Comparison of ENCODE assay signal across 8 cellular contexts in the genomic region with DNA sequence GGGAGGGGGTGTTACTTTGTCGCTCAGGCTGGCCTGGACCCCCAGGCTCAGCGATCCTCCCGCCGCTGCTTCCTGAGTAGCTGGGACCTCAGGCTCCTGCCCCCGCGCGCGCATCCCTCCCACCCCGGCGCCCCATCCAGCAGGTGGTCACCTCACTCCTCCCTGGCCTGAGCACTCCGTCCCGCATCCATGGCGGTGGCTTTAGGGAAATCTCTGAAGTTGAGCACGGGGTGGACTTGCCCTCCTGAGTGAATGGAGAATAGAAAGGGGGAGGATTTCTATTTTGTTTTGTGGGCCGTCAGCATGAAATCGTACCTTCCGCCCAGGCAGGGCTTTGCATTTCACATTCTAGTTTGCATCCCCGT. TPM values are rescaled to one million over a fixed set of nuclear protein-coding genes. Genes with fewer than 3 reads are reported as not detected.
A peak's percentile ranks its signal among the peaks of the same experiment; 100 is the strongest.
DNase-seq lines count a peak whose midpoint lies in the region; ATAC-seq and TF ChIP-seq lines count a peak whose summit lies in the region.

No MANE protein-coding gene starts in this region.

- peaks cover 2% of the 10 kb centered on the region for H3K9me3 ChIP-seq in effector memory CD4-positive, alpha-beta T cell (ENCODE audit: control insufficient read depth, low read length)

- peak overlapping the region; percentile 66 for H3K4me3 ChIP-seq in effector memory CD4-positive, alpha-beta T cell (ENCODE audit: insufficient read depth, low read depth, low read length, poor library complexity, severe bottlenecking)

- peak overlapping the region; percentile 60 for H3K27ac ChIP-seq in effector memory CD4-positive, alpha-beta T cell (ENCODE audit: insufficient read depth, low read length, poor library complexity, severe bottlenecking)

- peak; percentile 23 to 34 for ATAC-seq in naive B cell (ENCODE audit: low read depth in 2 of 2)

- H3K36me3 ChIP-seq in effector memory CD4-positive, alpha-beta T cell (ENCODE audit: control insufficient read depth, insufficient read depth, low read length) = no peaks in the 10 kb centered on the region

- TF ChIP-seq CTCF in GM10266 (IDR thresholded peaks at IDR 0.05; ENCODE audit: control insufficient read depth, insufficient read depth, low read depth, missing control alignments) = no peak

- H3K4me3 Mint-ChIP-seq in activated naive CD4-positive, alpha-beta T cell treated with anti-CD3 and anti-CD28 coated beads for 36 hours = peak overlapping the region; percentile 88
- H3K4me3 Mint-ChIP-seq in naive B cell = peak overlapping the region; percentile 89 to 98 (median 96)

- H3K4me1 Mint-ChIP-seq in activated naive CD4-positive, alpha-beta T cell treated with anti-CD3 and anti-CD28 coated beads for 36 hours (ENCODE audit: low read depth) = peaks cover 20% of the 10 kb centered on the region
- peaks cover 21 to 41% (median 39%) of the 10 kb centered on the region in 3 donors for H3K4me1 Mint-ChIP-seq in naive B cell

- no peak for DNase-seq in activated naive CD4-positive, alpha-beta T cell treated with anti-CD3 and anti-CD28 coated beads for 36 hours
- DNase-seq in activated naive CD4-positive, alpha-beta T cell (lab: John Stamatoyannopoulos, UW) = no peak
- peak; percentile 58 for DNase-seq in NCI-H146 treated with DMSO at 0.1 percent for 48 hours (lab: John Stamatoyannopoulos, UW; ENCODE audit: unreplicated experiment)
- DNase-seq in effector memory CD4-positive, alpha-beta T cell = peak in 1 of 3 donors; percentile 0
- no peak for DNase-seq in naive B cell
- DNase-seq in DMS79 treated with DMSO at 0.1 percent for 48 hours (lab: John Stamatoyannopoulos, UW) = no peak
- DNase-seq in NCI-H2107 treated with DMSO at 0.1 percent for 48 hours (lab: John Stamatoyannopoulos, UW; ENCODE audit: unreplicated experiment) = no peak
- no peak for DNase-seq in GM10266 (ENCODE audit: extremely low spot score)

- peaks cover 22% of the 10 kb centered on the region for H3K27me3 Mint-ChIP-seq in activated naive CD4-positive, alpha-beta T cell treated with anti-CD3 and anti-CD28 coated beads for 36 hours (ENCODE audit: low read depth)
- peaks cover 9 to 31% (median 17%) of the 10 kb centered on the region in 3 donors for H3K27me3 Mint-ChIP-seq in naive B cell

- peaks cover 22% of the 10 kb centered on the region for H3K9me3 Mint-ChIP-seq in activated naive CD4-positive, alpha-beta T cell treated with anti-CD3 and anti-CD28 coated beads for 36 hours
- H3K9me3 Mint-ChIP-seq in naive B cell = peaks cover 9 to 25% (median 13%) of the 10 kb centered on the region in 7 donors

- intact Hi-C loops in activated naive CD4-positive, alpha-beta T cell treated with anti-CD3 and anti-CD28 coated beads for 36 hours (cut with micrococcal nuclease) = loop anchor here (1.0 to 5.0 kb wide), 5 partner anchors 36 to 364 kb away; partner anchors contain the start of genes ZNF160, ZNF331, ZNF761 and ZNF765

- no peak overlapping the region for H3K27ac Mint-ChIP-seq in activated naive CD4-positive, alpha-beta T cell treated with anti-CD3 and anti-CD28 coated beads for 36 hours
- peak overlapping the region in 4 of 6 donors; percentile 88 to 96 (median 96) for H3K27ac Mint-ChIP-seq in naive B cell

- no peaks in the 10 kb centered on the region for H3K27me3 ChIP-seq in effector memory CD4-positive, alpha-beta T cell (replicated peaks; ENCODE audit: control insufficient read depth, insufficient read depth, low read length, poor library complexity, severe bottlenecking)

- CTCF ChIA-PET in activated naive CD4-positive, alpha-beta T cell treated with anti-CD3 and anti-CD28 coated beads for 36 hours (lab: Charles Lee) = no interaction called here

- H3K36me3 Mint-ChIP-seq in activated naive CD4-positive, alpha-beta T cell treated with anti-CD3 and anti-CD28 coated beads for 36 hours (ENCODE audit: low read depth) = peaks cover 32% of the 10 kb centered on the region
- peaks cover 10 to 15% of the 10 kb centered on the region in 2 donors for H3K36me3 Mint-ChIP-seq in naive B cell

- no peaks in the 10 kb centered on the region for H3K4me1 ChIP-seq in effector memory CD4-positive, alpha-beta T cell (ENCODE audit: control insufficient read depth, insufficient read depth, low read length, poor library complexity, severe bottlenecking)

RNA-seq across cellular contexts. Expression of gene ZNF813, which starts 0.4 kb away (rescaled TPM):
- total RNA-seq in activated naive CD4-positive, alpha-beta T cell treated with anti-CD3 and anti-CD28 coated beads for 36 hours = 1 to 10 TPM; 4.5 to 5.6 TPM
- 1 to 10 TPM; 4.6 to 8.3 (median 6.0) TPM for polyA plus RNA-seq in naive B cell (ENCODE audit: low read depth in 6 of 6)

RNA-seq across cellular contexts. Expression of gene ZNF761, which starts 35.3 kb away (rescaled TPM):
- total RNA-seq in activated naive CD4-positive, alpha-beta T cell treated with anti-CD3 and anti-CD28 coated beads for 36 hours = 10 to 100 TPM in 1 of 2 experiments, 1 to 10 TPM in 1; 8.7 to 10.0 TPM
- 10 to 100 TPM in 4 of 6 donors, 1 to 10 TPM in 2; 6.4 to 18.3 (median 11.6) TPM for polyA plus RNA-seq in naive B cell (ENCODE audit: low read depth in 6 of 6)
